ENCODE assay signal across 1 cellular context in genomic region chr17:2711608-2712299, GRCh38.
A peak's percentile ranks its signal among the peaks of the same experiment; 100 is the strongest.
TF ChIP-seq lines count a peak whose summit lies in the region.

TSS of gene CLUH (minus strand) at chr17:2711764. CDS start at chr17:2711661, 103 bp downstream.

TF ChIP-seq in HepG2, 621 proteins besides CTCF, POLR2A, EP300 and RAD21 (continued from another document and continues in another):
- TF ChIP-seq, protein P1, sequence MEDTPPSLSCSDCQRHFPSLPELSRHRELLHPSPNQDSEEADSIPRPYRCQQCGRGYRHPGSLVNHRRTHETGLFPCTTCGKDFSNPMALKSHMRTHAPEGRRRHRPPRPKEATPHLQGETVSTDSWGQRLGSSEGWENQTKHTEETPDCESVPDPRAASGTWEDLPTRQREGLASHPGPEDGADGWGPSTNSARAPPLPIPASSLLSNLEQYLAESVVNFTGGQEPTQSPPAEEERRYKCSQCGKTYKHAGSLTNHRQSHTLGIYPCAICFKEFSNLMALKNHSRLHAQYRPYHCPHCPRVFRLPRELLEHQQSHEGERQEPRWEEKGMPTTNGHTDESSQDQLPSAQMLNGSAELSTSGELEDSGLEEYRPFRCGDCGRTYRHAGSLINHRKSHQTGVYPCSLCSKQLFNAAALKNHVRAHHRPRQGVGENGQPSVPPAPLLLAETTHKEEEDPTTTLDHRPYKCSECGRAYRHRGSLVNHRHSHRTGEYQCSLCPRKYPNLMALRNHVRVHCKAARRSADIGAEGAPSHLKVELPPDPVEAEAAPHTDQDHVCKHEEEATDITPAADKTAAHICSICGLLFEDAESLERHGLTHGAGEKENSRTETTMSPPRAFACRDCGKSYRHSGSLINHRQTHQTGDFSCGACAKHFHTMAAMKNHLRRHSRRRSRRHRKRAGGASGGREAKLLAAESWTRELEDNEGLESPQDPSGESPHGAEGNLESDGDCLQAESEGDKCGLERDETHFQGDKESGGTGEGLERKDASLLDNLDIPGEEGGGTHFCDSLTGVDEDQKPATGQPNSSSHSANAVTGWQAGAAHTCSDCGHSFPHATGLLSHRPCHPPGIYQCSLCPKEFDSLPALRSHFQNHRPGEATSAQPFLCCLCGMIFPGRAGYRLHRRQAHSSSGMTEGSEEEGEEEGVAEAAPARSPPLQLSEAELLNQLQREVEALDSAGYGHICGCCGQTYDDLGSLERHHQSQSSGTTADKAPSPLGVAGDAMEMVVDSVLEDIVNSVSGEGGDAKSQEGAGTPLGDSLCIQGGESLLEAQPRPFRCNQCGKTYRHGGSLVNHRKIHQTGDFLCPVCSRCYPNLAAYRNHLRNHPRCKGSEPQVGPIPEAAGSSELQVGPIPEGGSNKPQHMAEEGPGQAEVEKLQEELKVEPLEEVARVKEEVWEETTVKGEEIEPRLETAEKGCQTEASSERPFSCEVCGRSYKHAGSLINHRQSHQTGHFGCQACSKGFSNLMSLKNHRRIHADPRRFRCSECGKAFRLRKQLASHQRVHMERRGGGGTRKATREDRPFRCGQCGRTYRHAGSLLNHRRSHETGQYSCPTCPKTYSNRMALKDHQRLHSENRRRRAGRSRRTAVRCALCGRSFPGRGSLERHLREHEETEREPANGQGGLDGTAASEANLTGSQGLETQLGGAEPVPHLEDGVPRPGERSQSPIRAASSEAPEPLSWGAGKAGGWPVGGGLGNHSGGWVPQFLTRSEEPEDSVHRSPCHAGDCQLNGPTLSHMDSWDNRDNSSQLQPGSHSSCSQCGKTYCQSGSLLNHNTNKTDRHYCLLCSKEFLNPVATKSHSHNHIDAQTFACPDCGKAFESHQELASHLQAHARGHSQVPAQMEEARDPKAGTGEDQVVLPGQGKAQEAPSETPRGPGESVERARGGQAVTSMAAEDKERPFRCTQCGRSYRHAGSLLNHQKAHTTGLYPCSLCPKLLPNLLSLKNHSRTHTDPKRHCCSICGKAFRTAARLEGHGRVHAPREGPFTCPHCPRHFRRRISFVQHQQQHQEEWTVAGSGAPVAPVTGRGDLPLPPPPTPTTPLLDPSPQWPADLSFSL (CRISPR knock-in tag; IDR thresholded peaks at IDR 0.05): no peak
- TF ChIP-seq ATM (IDR thresholded peaks at IDR 0.05; ENCODE audit: borderline replicate concordance) (no peak), ZNF567 (CRISPR knock-in tag; IDR thresholded peaks at IDR 0.05; ENCODE audit: borderline replicate concordance) (peak; percentile 76; the same call in 1 of the 2 replicates), ZNF512 (CRISPR knock-in tag; IDR thresholded peaks at IDR 0.05) (no peak), SP1 (IDR thresholded peaks at IDR 0.05) (no peak), SP1 (CRISPR knock-in tag; IDR thresholded peaks at IDR 0.05) (peak; percentile 92), ZSCAN30 (CRISPR knock-in tag; IDR thresholded peaks at IDR 0.05) (no peak), HBP1 (CRISPR knock-in tag; IDR thresholded peaks at IDR 0.05; ENCODE audit: low read depth) (peak; percentile 85), ZNF800 (CRISPR knock-in tag; IDR thresholded peaks at IDR 0.05) (no peak), ZBTB38 (CRISPR knock-in tag; IDR thresholded peaks at IDR 0.05) (peak; percentile 95), GABPB1 (CRISPR knock-in tag; IDR thresholded peaks at IDR 0.05) (peak; percentile 87), SOX5 (CRISPR knock-in tag; IDR thresholded peaks at IDR 0.05; ENCODE audit: borderline replicate concordance) (peak; percentile 15; the same call in 1 of the 2 replicates), SNAPC2 (CRISPR knock-in tag; IDR thresholded peaks at IDR 0.05) (no peak), SRF (IDR thresholded peaks at IDR 0.05; ENCODE audit: low read depth, low read length) (no peak), PAWR (CRISPR knock-in tag; IDR thresholded peaks at IDR 0.05; ENCODE audit: borderline replicate concordance) (no peak), NFIC (IDR thresholded peaks at IDR 0.05; ENCODE audit: low read length) (no peak), MBNL3 (CRISPR knock-in tag; conservative IDR thresholded peaks at IDR 0.05) (no peak), ARNT (IDR thresholded peaks at IDR 0.05) (no peak), ZNF777 (CRISPR knock-in tag; IDR thresholded peaks at IDR 0.05) (peak; percentile 77), ZNF781 (CRISPR knock-in tag; IDR thresholded peaks at IDR 0.05; ENCODE audit: borderline replicate concordance, not compliant biosample characterization) (no peak), ZNF281 (CRISPR knock-in tag; IDR thresholded peaks at IDR 0.05; ENCODE audit: borderline replicate concordance) (peak; percentile 44; the same call in 1 of the 2 replicates), MTF1 (CRISPR knock-in tag; IDR thresholded peaks at IDR 0.05) (no peak), NCOA5 (CRISPR knock-in tag; IDR thresholded peaks at IDR 0.05) (no peak), ZNF160 (CRISPR knock-in tag; IDR thresholded peaks at IDR 0.05) (no peak), JARID2 (CRISPR knock-in tag; IDR thresholded peaks at IDR 0.05; ENCODE audit: insufficient replicate concordance) (no peak), HNF4A (CRISPR knock-in tag; IDR thresholded peaks at IDR 0.05) (peak; percentile 70), HOXD1 (CRISPR knock-in tag; IDR thresholded peaks at IDR 0.05) (no peak)
- TF ChIP-seq, protein P2, sequence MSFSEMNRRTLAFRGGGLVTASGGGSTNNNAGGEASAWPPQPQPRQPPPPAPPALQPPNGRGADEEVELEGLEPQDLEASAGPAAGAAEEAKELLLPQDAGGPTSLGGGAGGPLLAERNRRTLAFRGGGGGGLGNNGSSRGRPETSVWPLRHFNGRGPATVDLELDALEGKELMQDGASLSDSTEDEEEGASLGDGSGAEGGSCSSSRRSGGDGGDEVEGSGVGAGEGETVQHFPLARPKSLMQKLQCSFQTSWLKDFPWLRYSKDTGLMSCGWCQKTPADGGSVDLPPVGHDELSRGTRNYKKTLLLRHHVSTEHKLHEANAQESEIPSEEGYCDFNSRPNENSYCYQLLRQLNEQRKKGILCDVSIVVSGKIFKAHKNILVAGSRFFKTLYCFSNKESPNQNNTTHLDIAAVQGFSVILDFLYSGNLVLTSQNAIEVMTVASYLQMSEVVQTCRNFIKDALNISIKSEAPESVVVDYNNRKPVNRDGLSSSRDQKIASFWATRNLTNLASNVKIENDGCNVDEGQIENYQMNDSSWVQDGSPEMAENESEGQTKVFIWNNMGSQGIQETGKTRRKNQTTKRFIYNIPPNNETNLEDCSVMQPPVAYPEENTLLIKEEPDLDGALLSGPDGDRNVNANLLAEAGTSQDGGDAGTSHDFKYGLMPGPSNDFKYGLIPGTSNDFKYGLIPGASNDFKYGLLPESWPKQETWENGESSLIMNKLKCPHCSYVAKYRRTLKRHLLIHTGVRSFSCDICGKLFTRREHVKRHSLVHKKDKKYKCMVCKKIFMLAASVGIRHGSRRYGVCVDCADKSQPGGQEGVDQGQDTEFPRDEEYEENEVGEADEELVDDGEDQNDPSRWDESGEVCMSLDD (CRISPR knock-in tag; IDR thresholded peaks at IDR 0.05; ENCODE audit: borderline replicate concordance): no peak
- TF ChIP-seq, protein P3, sequence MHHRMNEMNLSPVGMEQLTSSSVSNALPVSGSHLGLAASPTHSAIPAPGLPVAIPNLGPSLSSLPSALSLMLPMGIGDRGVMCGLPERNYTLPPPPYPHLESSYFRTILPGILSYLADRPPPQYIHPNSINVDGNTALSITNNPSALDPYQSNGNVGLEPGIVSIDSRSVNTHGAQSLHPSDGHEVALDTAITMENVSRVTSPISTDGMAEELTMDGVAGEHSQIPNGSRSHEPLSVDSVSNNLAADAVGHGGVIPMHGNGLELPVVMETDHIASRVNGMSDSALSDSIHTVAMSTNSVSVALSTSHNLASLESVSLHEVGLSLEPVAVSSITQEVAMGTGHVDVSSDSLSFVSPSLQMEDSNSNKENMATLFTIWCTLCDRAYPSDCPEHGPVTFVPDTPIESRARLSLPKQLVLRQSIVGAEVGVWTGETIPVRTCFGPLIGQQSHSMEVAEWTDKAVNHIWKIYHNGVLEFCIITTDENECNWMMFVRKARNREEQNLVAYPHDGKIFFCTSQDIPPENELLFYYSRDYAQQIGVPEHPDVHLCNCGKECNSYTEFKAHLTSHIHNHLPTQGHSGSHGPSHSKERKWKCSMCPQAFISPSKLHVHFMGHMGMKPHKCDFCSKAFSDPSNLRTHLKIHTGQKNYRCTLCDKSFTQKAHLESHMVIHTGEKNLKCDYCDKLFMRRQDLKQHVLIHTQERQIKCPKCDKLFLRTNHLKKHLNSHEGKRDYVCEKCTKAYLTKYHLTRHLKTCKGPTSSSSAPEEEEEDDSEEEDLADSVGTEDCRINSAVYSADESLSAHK (CRISPR knock-in tag; IDR thresholded peaks at IDR 0.05; ENCODE audit: borderline replicate concordance): no peak
- TF ChIP-seq, protein P4, sequence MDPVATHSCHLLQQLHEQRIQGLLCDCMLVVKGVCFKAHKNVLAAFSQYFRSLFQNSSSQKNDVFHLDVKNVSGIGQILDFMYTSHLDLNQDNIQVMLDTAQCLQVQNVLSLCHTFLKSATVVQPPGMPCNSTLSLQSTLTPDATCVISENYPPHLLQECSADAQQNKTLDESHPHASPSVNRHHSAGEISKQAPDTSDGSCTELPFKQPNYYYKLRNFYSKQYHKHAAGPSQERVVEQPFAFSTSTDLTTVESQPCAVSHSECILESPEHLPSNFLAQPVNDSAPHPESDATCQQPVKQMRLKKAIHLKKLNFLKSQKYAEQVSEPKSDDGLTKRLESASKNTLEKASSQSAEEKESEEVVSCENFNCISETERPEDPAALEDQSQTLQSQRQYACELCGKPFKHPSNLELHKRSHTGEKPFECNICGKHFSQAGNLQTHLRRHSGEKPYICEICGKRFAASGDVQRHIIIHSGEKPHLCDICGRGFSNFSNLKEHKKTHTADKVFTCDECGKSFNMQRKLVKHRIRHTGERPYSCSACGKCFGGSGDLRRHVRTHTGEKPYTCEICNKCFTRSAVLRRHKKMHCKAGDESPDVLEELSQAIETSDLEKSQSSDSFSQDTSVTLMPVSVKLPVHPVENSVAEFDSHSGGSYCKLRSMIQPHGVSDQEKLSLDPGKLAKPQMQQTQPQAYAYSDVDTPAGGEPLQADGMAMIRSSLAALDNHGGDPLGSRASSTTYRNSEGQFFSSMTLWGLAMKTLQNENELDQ (CRISPR knock-in tag; IDR thresholded peaks at IDR 0.05; ENCODE audit: borderline replicate concordance): no peak
- TF ChIP-seq, protein P5, sequence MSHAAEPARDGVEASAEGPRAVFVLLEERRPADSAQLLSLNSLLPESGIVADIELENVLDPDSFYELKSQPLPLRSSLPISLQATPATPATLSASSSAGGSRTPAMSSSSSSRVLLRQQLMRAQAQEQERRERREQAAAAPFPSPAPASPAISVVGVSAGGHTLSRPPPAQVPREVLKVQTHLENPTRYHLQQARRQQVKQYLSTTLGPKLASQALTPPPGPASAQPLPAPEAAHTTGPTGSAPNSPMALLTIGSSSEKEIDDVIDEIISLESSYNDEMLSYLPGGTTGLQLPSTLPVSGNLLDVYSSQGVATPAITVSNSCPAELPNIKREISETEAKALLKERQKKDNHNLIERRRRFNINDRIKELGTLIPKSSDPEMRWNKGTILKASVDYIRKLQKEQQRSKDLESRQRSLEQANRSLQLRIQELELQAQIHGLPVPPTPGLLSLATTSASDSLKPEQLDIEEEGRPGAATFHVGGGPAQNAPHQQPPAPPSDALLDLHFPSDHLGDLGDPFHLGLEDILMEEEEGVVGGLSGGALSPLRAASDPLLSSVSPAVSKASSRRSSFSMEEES (CRISPR knock-in tag; IDR thresholded peaks at IDR 0.05): peak; percentile 67
